In genomic region chr1:204932573-204932909, GRCh38 we compare ENCODE assay signal across 20 cellular contexts.
"Had no signal": no experiment of that assay in that cellular context is flagged by ENCODE, and none has a peak within 500 bp of the region (broad histone marks: within the 10 kb centered on the region; RNA-seq: fewer than 3 reads in every experiment).

No MANE protein-coding gene starts in this region.

- H3K27ac ChIP-seq: colonic mucosa, left lung, neural progenitor cell, right lobe of liver, stomach, thyroid gland, vagina had no signal

- H3K4me3 ChIP-seq: colonic mucosa, left lung, neural progenitor cell, right lobe of liver, smooth muscle cell, stomach, thyroid gland, vagina had no signal

- DNase-seq: colonic mucosa; dermis blood vessel endothelial cell; effector memory CD4-positive, alpha-beta T cell; hypothalamus; immature natural killer cell; left lung; mesenchymal stem cell; midbrain; naive thymus-derived CD4-positive, alpha-beta T cell; right lobe of liver; stimulated activated CD4-positive, alpha-beta T cell treated with anti-CD3 and anti-CD28 coated beads, Interleukin-12 subunit alpha, Interleukin-12 subunit beta, amount 100 ng/mL, for 4 hours; stimulated activated CD4-positive, alpha-beta T cell treated with anti-CD3 and anti-CD28 coated beads, Interleukin-2, amount 100 ng/mL, for 24 hours; stimulated activated CD4-positive, alpha-beta T cell treated with anti-CD3 and anti-CD28 coated beads, Interleukin-4, amount 100 ng/mL, for 24 hours; stimulated activated naive CD4-positive, alpha-beta T cell treated with Interleukin-2 at 50 U/mL for 16 hours; stomach; thyroid gland had no signal

- ATAC-seq: left lung; naive thymus-derived CD4-positive, alpha-beta T cell; right lobe of liver; stimulated activated effector memory CD8-positive, alpha-beta T cell treated with anti-CD3 and anti-CD28 coated beads, Interleukin-12 subunit alpha, Interleukin-12 subunit beta, amount 100 ng/mL, for 72 hours had no signal
